Comparison of ENCODE assay signal across 2 cellular contexts in the genomic region with DNA sequence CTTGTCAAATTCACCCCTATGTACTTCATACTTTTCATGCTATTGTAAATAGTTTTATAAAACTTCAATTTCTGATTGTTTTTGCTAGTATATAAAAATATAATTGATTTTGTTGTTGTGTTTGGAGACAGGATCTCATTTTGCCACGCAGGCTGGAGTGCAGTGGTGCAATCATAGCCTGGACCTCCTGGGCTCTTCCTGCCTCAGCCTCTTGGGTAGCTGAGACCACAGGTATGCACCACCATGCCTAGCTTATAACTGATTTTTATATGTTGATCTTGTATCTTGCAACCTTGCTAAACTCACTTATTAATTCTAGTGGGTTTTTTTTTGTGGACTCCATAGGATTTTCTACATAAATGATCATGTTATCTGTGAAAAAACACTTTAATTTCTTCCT.
TF ChIP-seq lines count a peak whose summit lies in the region.

No MANE protein-coding gene starts in this region.

TF ChIP-seq in SK-N-SH treated with all-trans-retinoic acid at 6 μM for 48 hours, 23 proteins besides CTCF, POLR2A, EP300 and RAD21:
- TF ChIP-seq ZFP3 (CRISPR knock-in tag; IDR thresholded peaks at IDR 0.05) (no peak), ZFP30 (CRISPR knock-in tag; IDR thresholded peaks at IDR 0.05) (no peak), PPARA (CRISPR knock-in tag; IDR thresholded peaks at IDR 0.05; ENCODE audit: borderline replicate concordance) (no peak), TCF4 (CRISPR knock-in tag; IDR thresholded peaks at IDR 0.05; ENCODE audit: borderline replicate concordance) (no peak), ESRRG (CRISPR knock-in tag; IDR thresholded peaks at IDR 0.05) (no peak), ARNTL (CRISPR knock-in tag; IDR thresholded peaks at IDR 0.05; ENCODE audit: borderline replicate concordance, low read depth) (no peak), OSR1 (CRISPR knock-in tag; IDR thresholded peaks at IDR 0.05) (no peak), ZNF70 (CRISPR knock-in tag; IDR thresholded peaks at IDR 0.05) (no peak), ZNF565 (CRISPR knock-in tag; conservative IDR thresholded peaks at IDR 0.05; ENCODE audit: low read depth) (no peak), SNAI2 (CRISPR knock-in tag; IDR thresholded peaks at IDR 0.05) (no peak), ZNF8 (CRISPR knock-in tag; IDR thresholded peaks at IDR 0.05) (no peak), ZC3H10 (CRISPR knock-in tag; IDR thresholded peaks at IDR 0.05) (no peak), TOX (CRISPR knock-in tag; IDR thresholded peaks at IDR 0.05; ENCODE audit: borderline replicate concordance) (no peak)
- TF ChIP-seq, protein P1, sequence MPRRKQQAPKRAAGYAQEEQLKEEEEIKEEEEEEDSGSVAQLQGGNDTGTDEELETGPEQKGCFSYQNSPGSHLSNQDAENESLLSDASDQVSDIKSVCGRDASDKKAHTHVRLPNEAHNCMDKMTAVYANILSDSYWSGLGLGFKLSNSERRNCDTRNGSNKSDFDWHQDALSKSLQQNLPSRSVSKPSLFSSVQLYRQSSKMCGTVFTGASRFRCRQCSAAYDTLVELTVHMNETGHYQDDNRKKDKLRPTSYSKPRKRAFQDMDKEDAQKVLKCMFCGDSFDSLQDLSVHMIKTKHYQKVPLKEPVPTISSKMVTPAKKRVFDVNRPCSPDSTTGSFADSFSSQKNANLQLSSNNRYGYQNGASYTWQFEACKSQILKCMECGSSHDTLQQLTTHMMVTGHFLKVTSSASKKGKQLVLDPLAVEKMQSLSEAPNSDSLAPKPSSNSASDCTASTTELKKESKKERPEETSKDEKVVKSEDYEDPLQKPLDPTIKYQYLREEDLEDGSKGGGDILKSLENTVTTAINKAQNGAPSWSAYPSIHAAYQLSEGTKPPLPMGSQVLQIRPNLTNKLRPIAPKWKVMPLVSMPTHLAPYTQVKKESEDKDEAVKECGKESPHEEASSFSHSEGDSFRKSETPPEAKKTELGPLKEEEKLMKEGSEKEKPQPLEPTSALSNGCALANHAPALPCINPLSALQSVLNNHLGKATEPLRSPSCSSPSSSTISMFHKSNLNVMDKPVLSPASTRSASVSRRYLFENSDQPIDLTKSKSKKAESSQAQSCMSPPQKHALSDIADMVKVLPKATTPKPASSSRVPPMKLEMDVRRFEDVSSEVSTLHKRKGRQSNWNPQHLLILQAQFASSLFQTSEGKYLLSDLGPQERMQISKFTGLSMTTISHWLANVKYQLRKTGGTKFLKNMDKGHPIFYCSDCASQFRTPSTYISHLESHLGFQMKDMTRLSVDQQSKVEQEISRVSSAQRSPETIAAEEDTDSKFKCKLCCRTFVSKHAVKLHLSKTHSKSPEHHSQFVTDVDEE (CRISPR knock-in tag; IDR thresholded peaks at IDR 0.05), result no peak
- TF ChIP-seq, protein P2, sequence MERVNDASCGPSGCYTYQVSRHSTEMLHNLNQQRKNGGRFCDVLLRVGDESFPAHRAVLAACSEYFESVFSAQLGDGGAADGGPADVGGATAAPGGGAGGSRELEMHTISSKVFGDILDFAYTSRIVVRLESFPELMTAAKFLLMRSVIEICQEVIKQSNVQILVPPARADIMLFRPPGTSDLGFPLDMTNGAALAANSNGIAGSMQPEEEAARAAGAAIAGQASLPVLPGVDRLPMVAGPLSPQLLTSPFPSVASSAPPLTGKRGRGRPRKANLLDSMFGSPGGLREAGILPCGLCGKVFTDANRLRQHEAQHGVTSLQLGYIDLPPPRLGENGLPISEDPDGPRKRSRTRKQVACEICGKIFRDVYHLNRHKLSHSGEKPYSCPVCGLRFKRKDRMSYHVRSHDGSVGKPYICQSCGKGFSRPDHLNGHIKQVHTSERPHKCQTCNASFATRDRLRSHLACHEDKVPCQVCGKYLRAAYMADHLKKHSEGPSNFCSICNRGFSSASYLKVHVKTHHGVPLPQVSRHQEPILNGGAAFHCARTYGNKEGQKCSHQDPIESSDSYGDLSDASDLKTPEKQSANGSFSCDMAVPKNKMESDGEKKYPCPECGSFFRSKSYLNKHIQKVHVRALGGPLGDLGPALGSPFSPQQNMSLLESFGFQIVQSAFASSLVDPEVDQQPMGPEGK (CRISPR knock-in tag; IDR thresholded peaks at IDR 0.05; ENCODE audit: borderline replicate concordance), result no peak

TF ChIP-seq in SK-N-SH, 30 proteins besides CTCF, POLR2A, EP300 and RAD21:
- TF ChIP-seq MXI1 (IDR thresholded peaks at IDR 0.05; ENCODE audit: low read depth, low read length) (no peak), RXRA (IDR thresholded peaks at IDR 0.05; ENCODE audit: borderline replicate concordance, low read depth) (no peak), SMC3 (IDR thresholded peaks at IDR 0.05; ENCODE audit: low read depth, low read length) (no peak), GABPA (IDR thresholded peaks at IDR 0.05; ENCODE audit: low read depth) (no peak), RFX5 (IDR thresholded peaks at IDR 0.05; ENCODE audit: low read length) (no peak), SIN3A (IDR thresholded peaks at IDR 0.05; ENCODE audit: borderline replicate concordance, low read depth, low read length) (no peak), FOXM1 (IDR thresholded peaks at IDR 0.05; ENCODE audit: low read depth) (no peak), TAF1 (IDR thresholded peaks at IDR 0.05; ENCODE audit: borderline replicate concordance, low read depth, low read length) (no peak)
